In the genomic region with DNA sequence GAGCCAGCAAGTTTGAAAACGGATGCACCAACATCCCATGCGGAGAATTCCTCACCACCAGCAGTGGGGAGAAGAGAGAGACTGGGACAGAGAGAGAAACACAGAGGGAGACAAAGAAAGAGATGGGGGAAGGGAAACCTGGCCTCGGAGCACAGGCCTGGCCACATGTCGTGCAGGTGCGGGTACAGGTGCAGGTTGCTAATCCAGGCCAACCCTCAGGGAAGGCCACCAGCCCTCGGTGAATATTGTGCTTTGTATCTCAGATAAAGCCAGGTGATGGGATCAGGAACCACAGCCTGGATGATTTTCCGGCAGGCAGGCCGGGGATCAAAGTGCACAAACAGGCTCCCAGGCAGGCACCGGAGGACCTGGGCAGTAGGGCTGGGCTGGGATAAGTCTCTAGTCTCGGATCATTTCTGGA, we compare ENCODE assay signal across 1 cellular context.
TF ChIP-seq lines count a peak whose summit lies in the region.

No MANE protein-coding gene starts in this region.

TF ChIP-seq in HepG2, 621 proteins besides CTCF, POLR2A, EP300 and RAD21 (continues in another document):
- TF ChIP-seq ZNF629 (CRISPR knock-in tag; conservative IDR thresholded peaks at IDR 0.05) (0 out of 2 replicates have a peak, but pooled peaks have one; percentile 8), NBN (conservative IDR thresholded peaks at IDR 0.05) (no peak), ZBTB8A (CRISPR knock-in tag; IDR thresholded peaks at IDR 0.05; ENCODE audit: borderline replicate concordance, low read depth) (no peak), HNF4A (CRISPR knock-in tag; IDR thresholded peaks at IDR 0.05) (peak; percentile 85), SMAD9 (CRISPR knock-in tag; IDR thresholded peaks at IDR 0.05) (no peak), KDM4B (CRISPR knock-in tag; IDR thresholded peaks at IDR 0.05) (no peak), ZNF691 (CRISPR knock-in tag; IDR thresholded peaks at IDR 0.05; ENCODE audit: borderline replicate concordance, low read depth) (no peak), HMG20B (CRISPR knock-in tag; conservative IDR thresholded peaks at IDR 0.05) (no peak), ZNF550 (CRISPR knock-in tag; IDR thresholded peaks at IDR 0.05; ENCODE audit: borderline replicate concordance) (no peak), ZNF770 (CRISPR knock-in tag; IDR thresholded peaks at IDR 0.05) (no peak), ESRRA (CRISPR knock-in tag; IDR thresholded peaks at IDR 0.05; ENCODE audit: low read depth) (no peak), SNRNP70 (IDR thresholded peaks at IDR 0.05; ENCODE audit: low read depth, low read length) (no peak), SP2 (CRISPR knock-in tag; IDR thresholded peaks at IDR 0.05) (no peak), ZNF414 (CRISPR knock-in tag; IDR thresholded peaks at IDR 0.05) (no peak), POGZ (CRISPR knock-in tag; IDR thresholded peaks at IDR 0.05) (no peak), ZNF850 (CRISPR knock-in tag; conservative IDR thresholded peaks at IDR 0.05) (no peak), ZNF780A (CRISPR knock-in tag; IDR thresholded peaks at IDR 0.05) (peak; percentile 88), ZNF329 (CRISPR knock-in tag; IDR thresholded peaks at IDR 0.05; ENCODE audit: low read depth) (no peak), SMARCC2 (IDR thresholded peaks at IDR 0.05) (no peak), JUN (CRISPR knock-in tag; IDR thresholded peaks at IDR 0.05) (no peak), ZNF292 (CRISPR knock-in tag; IDR thresholded peaks at IDR 0.05; ENCODE audit: borderline replicate concordance, low read depth) (peak; percentile 41; the same call in 1 of the 2 replicates), MTERF4 (CRISPR knock-in tag; IDR thresholded peaks at IDR 0.05) (no peak), HOXA7 (CRISPR knock-in tag; IDR thresholded peaks at IDR 0.05) (no peak), HMGXB3 (CRISPR knock-in tag; IDR thresholded peaks at IDR 0.05; ENCODE audit: borderline replicate concordance) (no peak), SPEN (CRISPR knock-in tag; IDR thresholded peaks at IDR 0.05; ENCODE audit: low read depth) (no peak), ATRX (CRISPR knock-in tag; IDR thresholded peaks at IDR 0.05; ENCODE audit: borderline replicate concordance) (no peak), ZFY (CRISPR knock-in tag; IDR thresholded peaks at IDR 0.05) (peak; percentile 48; the same call in 1 of the 2 replicates), ZSCAN31 (CRISPR knock-in tag; IDR thresholded peaks at IDR 0.05; ENCODE audit: low read depth) (no peak)
- TF ChIP-seq, protein P1, sequence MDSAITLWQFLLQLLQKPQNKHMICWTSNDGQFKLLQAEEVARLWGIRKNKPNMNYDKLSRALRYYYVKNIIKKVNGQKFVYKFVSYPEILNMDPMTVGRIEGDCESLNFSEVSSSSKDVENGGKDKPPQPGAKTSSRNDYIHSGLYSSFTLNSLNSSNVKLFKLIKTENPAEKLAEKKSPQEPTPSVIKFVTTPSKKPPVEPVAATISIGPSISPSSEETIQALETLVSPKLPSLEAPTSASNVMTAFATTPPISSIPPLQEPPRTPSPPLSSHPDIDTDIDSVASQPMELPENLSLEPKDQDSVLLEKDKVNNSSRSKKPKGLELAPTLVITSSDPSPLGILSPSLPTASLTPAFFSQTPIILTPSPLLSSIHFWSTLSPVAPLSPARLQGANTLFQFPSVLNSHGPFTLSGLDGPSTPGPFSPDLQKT (CRISPR knock-in tag; IDR thresholded peaks at IDR 0.05; ENCODE audit: borderline replicate concordance) = no peak
- TF ChIP-seq, protein P2, sequence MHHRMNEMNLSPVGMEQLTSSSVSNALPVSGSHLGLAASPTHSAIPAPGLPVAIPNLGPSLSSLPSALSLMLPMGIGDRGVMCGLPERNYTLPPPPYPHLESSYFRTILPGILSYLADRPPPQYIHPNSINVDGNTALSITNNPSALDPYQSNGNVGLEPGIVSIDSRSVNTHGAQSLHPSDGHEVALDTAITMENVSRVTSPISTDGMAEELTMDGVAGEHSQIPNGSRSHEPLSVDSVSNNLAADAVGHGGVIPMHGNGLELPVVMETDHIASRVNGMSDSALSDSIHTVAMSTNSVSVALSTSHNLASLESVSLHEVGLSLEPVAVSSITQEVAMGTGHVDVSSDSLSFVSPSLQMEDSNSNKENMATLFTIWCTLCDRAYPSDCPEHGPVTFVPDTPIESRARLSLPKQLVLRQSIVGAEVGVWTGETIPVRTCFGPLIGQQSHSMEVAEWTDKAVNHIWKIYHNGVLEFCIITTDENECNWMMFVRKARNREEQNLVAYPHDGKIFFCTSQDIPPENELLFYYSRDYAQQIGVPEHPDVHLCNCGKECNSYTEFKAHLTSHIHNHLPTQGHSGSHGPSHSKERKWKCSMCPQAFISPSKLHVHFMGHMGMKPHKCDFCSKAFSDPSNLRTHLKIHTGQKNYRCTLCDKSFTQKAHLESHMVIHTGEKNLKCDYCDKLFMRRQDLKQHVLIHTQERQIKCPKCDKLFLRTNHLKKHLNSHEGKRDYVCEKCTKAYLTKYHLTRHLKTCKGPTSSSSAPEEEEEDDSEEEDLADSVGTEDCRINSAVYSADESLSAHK (CRISPR knock-in tag; IDR thresholded peaks at IDR 0.05; ENCODE audit: borderline replicate concordance) = no peak
- TF ChIP-seq, protein P3, sequence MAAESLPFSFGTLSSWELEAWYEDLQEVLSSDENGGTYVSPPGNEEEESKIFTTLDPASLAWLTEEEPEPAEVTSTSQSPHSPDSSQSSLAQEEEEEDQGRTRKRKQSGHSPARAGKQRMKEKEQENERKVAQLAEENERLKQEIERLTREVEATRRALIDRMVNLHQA (CRISPR knock-in tag; IDR thresholded peaks at IDR 0.05) = no peak
- TF ChIP-seq, protein P4, sequence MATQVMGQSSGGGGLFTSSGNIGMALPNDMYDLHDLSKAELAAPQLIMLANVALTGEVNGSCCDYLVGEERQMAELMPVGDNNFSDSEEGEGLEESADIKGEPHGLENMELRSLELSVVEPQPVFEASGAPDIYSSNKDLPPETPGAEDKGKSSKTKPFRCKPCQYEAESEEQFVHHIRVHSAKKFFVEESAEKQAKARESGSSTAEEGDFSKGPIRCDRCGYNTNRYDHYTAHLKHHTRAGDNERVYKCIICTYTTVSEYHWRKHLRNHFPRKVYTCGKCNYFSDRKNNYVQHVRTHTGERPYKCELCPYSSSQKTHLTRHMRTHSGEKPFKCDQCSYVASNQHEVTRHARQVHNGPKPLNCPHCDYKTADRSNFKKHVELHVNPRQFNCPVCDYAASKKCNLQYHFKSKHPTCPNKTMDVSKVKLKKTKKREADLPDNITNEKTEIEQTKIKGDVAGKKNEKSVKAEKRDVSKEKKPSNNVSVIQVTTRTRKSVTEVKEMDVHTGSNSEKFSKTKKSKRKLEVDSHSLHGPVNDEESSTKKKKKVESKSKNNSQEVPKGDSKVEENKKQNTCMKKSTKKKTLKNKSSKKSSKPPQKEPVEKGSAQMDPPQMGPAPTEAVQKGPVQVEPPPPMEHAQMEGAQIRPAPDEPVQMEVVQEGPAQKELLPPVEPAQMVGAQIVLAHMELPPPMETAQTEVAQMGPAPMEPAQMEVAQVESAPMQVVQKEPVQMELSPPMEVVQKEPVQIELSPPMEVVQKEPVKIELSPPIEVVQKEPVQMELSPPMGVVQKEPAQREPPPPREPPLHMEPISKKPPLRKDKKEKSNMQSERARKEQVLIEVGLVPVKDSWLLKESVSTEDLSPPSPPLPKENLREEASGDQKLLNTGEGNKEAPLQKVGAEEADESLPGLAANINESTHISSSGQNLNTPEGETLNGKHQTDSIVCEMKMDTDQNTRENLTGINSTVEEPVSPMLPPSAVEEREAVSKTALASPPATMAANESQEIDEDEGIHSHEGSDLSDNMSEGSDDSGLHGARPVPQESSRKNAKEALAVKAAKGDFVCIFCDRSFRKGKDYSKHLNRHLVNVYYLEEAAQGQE (IDR thresholded peaks at IDR 0.05; ENCODE audit: borderline replicate concordance in 1 of 2, low read depth in 1 of 2, low read length in 2 of 2) = no peak
- TF ChIP-seq, protein P5, sequence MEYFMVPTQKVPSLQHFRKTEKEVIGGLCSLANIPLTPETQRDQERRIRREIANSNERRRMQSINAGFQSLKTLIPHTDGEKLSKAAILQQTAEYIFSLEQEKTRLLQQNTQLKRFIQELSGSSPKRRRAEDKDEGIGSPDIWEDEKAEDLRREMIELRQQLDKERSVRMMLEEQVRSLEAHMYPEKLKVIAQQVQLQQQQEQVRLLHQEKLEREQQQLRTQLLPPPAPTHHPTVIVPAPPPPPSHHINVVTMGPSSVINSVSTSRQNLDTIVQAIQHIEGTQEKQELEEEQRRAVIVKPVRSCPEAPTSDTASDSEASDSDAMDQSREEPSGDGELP (IDR thresholded peaks at IDR 0.05; ENCODE audit: borderline replicate concordance, low read depth) = peak; percentile 46; the same call in 1 of the 2 replicates
- TF ChIP-seq, protein P6, sequence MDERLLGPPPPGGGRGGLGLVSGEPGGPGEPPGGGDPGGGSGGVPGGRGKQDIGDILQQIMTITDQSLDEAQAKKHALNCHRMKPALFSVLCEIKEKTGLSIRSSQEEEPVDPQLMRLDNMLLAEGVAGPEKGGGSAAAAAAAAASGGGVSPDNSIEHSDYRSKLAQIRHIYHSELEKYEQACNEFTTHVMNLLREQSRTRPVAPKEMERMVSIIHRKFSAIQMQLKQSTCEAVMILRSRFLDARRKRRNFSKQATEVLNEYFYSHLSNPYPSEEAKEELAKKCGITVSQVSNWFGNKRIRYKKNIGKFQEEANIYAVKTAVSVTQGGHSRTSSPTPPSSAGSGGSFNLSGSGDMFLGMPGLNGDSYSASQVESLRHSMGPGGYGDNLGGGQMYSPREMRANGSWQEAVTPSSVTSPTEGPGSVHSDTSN (CRISPR knock-in tag; IDR thresholded peaks at IDR 0.05) = no peak
